Comparison of ENCODE assay signal across 25 cellular contexts in genomic region chr17:73485130-73485529, GRCh38.
DNase-seq lines count a peak whose midpoint lies in the region; FAIRE-seq and TF ChIP-seq lines count a peak whose summit lies in the region.
"Had no signal": no experiment of that assay in that cellular context is flagged by ENCODE, and none has a peak within 500 bp of the region (broad histone marks: within the 10 kb centered on the region; RNA-seq: fewer than 3 reads in every experiment).

No MANE protein-coding gene starts in this region.

- no peaks in the 10 kb centered on the region for H3F3A ChIP-seq in smooth muscle cell (ENCODE audit: low read depth)

- no peak for TF ChIP-seq EP300 in H1 (IDR thresholded peaks at IDR 0.05; ENCODE audit: borderline replicate concordance in 1 of 2, low read depth in 2 of 2, low read length in 2 of 2)

- H3K27ac ChIP-seq in H1 (ENCODE audit: low read depth, low read length) (no peak overlapping the region), spleen (no peak overlapping the region), smooth muscle cell (ENCODE audit: low read depth) (no peak overlapping the region)
- H3K27ac ChIP-seq: C4-2B, Peyer's patch had no signal

- no peak overlapping the region for H3K9ac ChIP-seq in H1 (replicated peaks in 1 of 4; ENCODE audit: extremely low read depth in 1 of 4, low read depth in 3 of 4, low read length in 3 of 4)
- H3K9ac ChIP-seq in smooth muscle cell (ENCODE audit: low read depth) = no peak overlapping the region

- no peak overlapping the region for H3K14ac ChIP-seq in H1 (ENCODE audit: insufficient read length)

- no peak overlapping the region for H2AFZ ChIP-seq in H1 (ENCODE audit: low read length)
- no peak overlapping the region for H2AFZ ChIP-seq in smooth muscle cell (ENCODE audit: low read depth)

- no peak overlapping the region for H3K18ac ChIP-seq in H1 (ENCODE audit: extremely low read depth, low read length)

- H3K23ac ChIP-seq in H1 (ENCODE audit: insufficient read length) = no peak overlapping the region

- no peak for TF ChIP-seq RAD21 in H1 (IDR thresholded peaks at IDR 0.05 in 1 of 2, conservative IDR thresholded peaks at IDR 0.05 in 1 of 2; ENCODE audit: low read depth in 2 of 2, low read length in 2 of 2)

- no peak overlapping the region for H2AK5ac ChIP-seq in H1 (ENCODE audit: low read depth, low read length)

- TF ChIP-seq CTCF in H1 (IDR thresholded peaks at IDR 0.05; ENCODE audit: control extremely low read depth in 1 of 3, insufficient read depth in 1 of 3, low read depth in 1 of 3, low read length in 3 of 3) (no peak), spleen (IDR thresholded peaks at IDR 0.05 in 8 of 11, conservative IDR thresholded peaks at IDR 0.05 in 3 of 11) (no peak), smooth muscle cell (IDR thresholded peaks at IDR 0.05; ENCODE audit: borderline replicate concordance, insufficient read depth, poor library complexity, severe bottlenecking) (no peak)

- H4K91ac ChIP-seq in H1 (replicated peaks; ENCODE audit: insufficient read length, low read length) = no peak overlapping the region

- H2BK120ac ChIP-seq in H1 (replicated peaks; ENCODE audit: low read depth, low read length) = no peak overlapping the region

- H3K79me1 ChIP-seq in H1 (ENCODE audit: low read depth, low read length) = no peaks in the 10 kb centered on the region

- H3K9me3 ChIP-seq in H1 (ENCODE audit: insufficient read depth in 2 of 2, low read depth in 1 of 2, low read length in 1 of 2) (peaks cover 9 to 14% of the 10 kb centered on the region in 2 experiments; a peak in 2 of 4 replicates), spleen (peaks cover 0 to 16% (median 9%) of the 10 kb centered on the region in 8 donors), smooth muscle cell (replicated peaks; ENCODE audit: low read depth) (no peaks in the 10 kb centered on the region)
- H3K9me3 ChIP-seq: Peyer's patch had no signal

- no peak overlapping the region for H2BK20ac ChIP-seq in H1 (ENCODE audit: low read length)

- POLR2A ChIA-PET in H1 (lab: Charles Lee; ENCODE audit: partially characterized antibody) = no interaction called here

- H3K36me3 ChIP-seq in H7 (replicated peaks; ENCODE audit: control insufficient read depth, insufficient read depth, low read length) = no peaks in the 10 kb centered on the region
- no peaks in the 10 kb centered on the region for H3K36me3 ChIP-seq in H1 (ENCODE audit: control insufficient read depth in 2 of 4, insufficient read depth in 4 of 4, low read length in 3 of 4)
- H3K36me3 ChIP-seq in spleen = no peaks in the 10 kb centered on the region
- no peaks in the 10 kb centered on the region for H3K36me3 ChIP-seq in smooth muscle cell (ENCODE audit: low read depth)
- H3K36me3 ChIP-seq: Peyer's patch had no signal

- FAIRE-seq in H1 (lab: Jason Lieb, UNC) = no peak
- FAIRE-seq: H54, HTR-8/SVneo had no signal

- H4K5ac ChIP-seq in H1 (ENCODE audit: insufficient read length, low read depth, low read length) = no peak overlapping the region

- H3K4me2 ChIP-seq in H1 (ENCODE audit: insufficient read depth in 1 of 2, low read depth in 2 of 2, low read length in 2 of 2) (no peak overlapping the region), smooth muscle cell (no peak overlapping the region)

- H3K79me2 ChIP-seq in H1 (ENCODE audit: control insufficient read depth in 1 of 2, insufficient read depth in 2 of 2, low read length in 2 of 2) = no peaks in the 10 kb centered on the region
- H3K79me2 ChIP-seq in smooth muscle cell (ENCODE audit: low read depth) = no peaks in the 10 kb centered on the region

- H2BK5ac ChIP-seq in H1 (ENCODE audit: low read depth, low read length) = no peak overlapping the region

- H2BK12ac ChIP-seq in H1 (ENCODE audit: low read depth, low read length) = no peak overlapping the region

- H4K20me1 ChIP-seq in H1 (replicated peaks in 1 of 2; ENCODE audit: control insufficient read depth in 1 of 2, insufficient read depth in 2 of 2, low read length in 2 of 2) (peaks cover 0 to under 1% of the 10 kb centered on the region in 2 experiments), smooth muscle cell (ENCODE audit: low read depth) (peaks cover 11% of the 10 kb centered on the region)

- DNase-seq in H7 (peak; percentile 58), MV-4-11 (lab: John Stamatoyannopoulos, UW) (peak; percentile 3), H1 (ENCODE audit: low read depth in 1 of 2, low spot score in 2 of 2) (no peak), spleen (peak; percentile 47), NOMO-1 treated with dmso at 0.1 percent for 144 hours (lab: John Stamatoyannopoulos, UW; ENCODE audit: unreplicated experiment) (no peak), smooth muscle cell (lab: John Stamatoyannopoulos, UW; ENCODE audit: unreplicated experiment) (no peak), DMS153 treated with DMSO at 0.1 percent for 48 hours (lab: John Stamatoyannopoulos, UW; ENCODE audit: unreplicated experiment) (no peak)
- DNase-seq: Caco-2; CD8-positive, alpha-beta T cell; DND-41; HFFc6; IMR-90; NCI-H1092; NCI-H1417 treated with DMSO at 0.1 percent for 48 hours; NCI-H1694 treated with DMSO at 0.1 percent for 48 hours; NCI-H2081; NCI-H2227 treated with DMSO at 0.1 percent for 48 hours; NCI-H526 treated with DMSO at 0.1 percent for 48 hours; Peyer's patch; SHP77 treated with DMSO at 0.1 percent for 48 hours; SW 1271; T-helper 17 cell had no signal

- H3K4me1 ChIP-seq in H1 (replicated peaks in 1 of 4; ENCODE audit: control insufficient read depth in 3 of 4, insufficient read depth in 4 of 4, low read length in 3 of 4) (peaks cover 0 to 5% (median 1%) of the 10 kb centered on the region in 4 experiments; a peak in 2 of 7 replicates), spleen (peaks cover 0 to 9% (median 3%) of the 10 kb centered on the region in 6 donors), smooth muscle cell (ENCODE audit: low read depth) (no peaks in the 10 kb centered on the region)
- H3K4me1 ChIP-seq: Caco-2, Peyer's patch had no signal

- intact Hi-C loops in spleen (cut with DNase I; ENCODE audit: low total_unique reads) = no loop called here

- H4K8ac ChIP-seq in H1 (ENCODE audit: extremely low read depth, insufficient read depth, low read length) = no peak overlapping the region

- CTCF ChIA-PET in H1 (lab: Charles Lee; ENCODE audit: partially characterized antibody) = interaction anchor here (0.9 kb wide), 2 partner anchors 16 to 55 kb away, joined by 3 read pairs; no protein-coding TSS in a partner anchor

- H3K27me3 ChIP-seq in H7 (ENCODE audit: control insufficient read depth, insufficient read depth, low read length) = no peaks in the 10 kb centered on the region
- H3K27me3 ChIP-seq in H1 (replicated peaks in 1 of 4; ENCODE audit: control insufficient read depth in 3 of 4, extremely low read depth in 1 of 4, insufficient read depth in 3 of 4, low read length in 3 of 4) = peaks cover 0 to 2% (median 0%) of the 10 kb centered on the region in 4 experiments; a peak in 1 of 7 replicates
- peaks cover 0 to 6% (median 0%) of the 10 kb centered on the region in 7 donors for H3K27me3 ChIP-seq in spleen (replicated peaks in 1 of 7)
- no peaks in the 10 kb centered on the region for H3K27me3 ChIP-seq in smooth muscle cell (ENCODE audit: low read depth)
- H3K27me3 ChIP-seq: Peyer's patch had no signal

- 0 out of 2 replicates have a peak overlapping the region, but pooled peaks have one; percentile 18 for H2BK15ac ChIP-seq in H1 (ENCODE audit: low read length)

- TF ChIP-seq POLR2A in H1 (IDR thresholded peaks at IDR 0.05; ENCODE audit: control extremely low read depth in 1 of 2, low read depth in 2 of 2, low read length in 2 of 2) (no peak), spleen (IDR thresholded peaks at IDR 0.05) (no peak)

- H3K4me3 ChIP-seq in H7 (ENCODE audit: insufficient read depth, low read depth, low read length) (no peak overlapping the region), H1 (ENCODE audit: extremely low read depth in 1 of 4, insufficient read depth in 2 of 4, low read depth in 3 of 4, low read length in 4 of 4) (no peak overlapping the region), spleen (no peak overlapping the region), smooth muscle cell (no peak overlapping the region)
- H3K4me3 ChIP-seq: Peyer's patch had no signal

- H3K23me2 ChIP-seq in H1 (ENCODE audit: low read depth, low read length) = no peaks in the 10 kb centered on the region

- no peak overlapping the region for H3K56ac ChIP-seq in H1 (replicated peaks; ENCODE audit: insufficient read length, low read depth, low read length)

- H3K4ac ChIP-seq in H1 (replicated peaks; ENCODE audit: insufficient read length, low read depth, low read length) = no peak overlapping the region

- WGBS in H1 (ENCODE audit: extremely low coverage in 1 of 2, insufficient coverage in 1 of 2, insufficient read length in 1 of 2, insufficient replicate concordance in 2 of 2, low coverage in 1 of 2, low lambda C conversion rate in 2 of 2, missing lambda C conversion rate in 1 of 2), 2 experiments = 73% methylated on average over 6 of the region's 6 CpGs; no CpG with 5 or more reads in 1 of the 2 experiments
- 80 to 92% (median 91%) methylated on average over 6 of the region's 6 CpGs for WGBS in spleen, 5 donors
- WGBS in smooth muscle cell (ENCODE audit: low lambda C conversion rate) = 83% methylated on average over 6 of the region's 6 CpGs

TF ChIP-seq in H1, 55 proteins besides CTCF, POLR2A, EP300 and RAD21 (continues in another document):
- no peak for TF ChIP-seq BACH1 (IDR thresholded peaks at IDR 0.05; ENCODE audit: low read length)
- TF ChIP-seq SP1 (IDR thresholded peaks at IDR 0.05; ENCODE audit: low read depth, low read length) = no peak
- TF ChIP-seq BRCA1 (IDR thresholded peaks at IDR 0.05; ENCODE audit: low read depth, low read length) = no peak
- no peak for TF ChIP-seq KDM4A (IDR thresholded peaks at IDR 0.05; ENCODE audit: low read depth, low read length, severe bottlenecking)
- no peak for TF ChIP-seq ZNF274 (IDR thresholded peaks at IDR 0.05; ENCODE audit: borderline replicate concordance, extremely low read depth, low read length)
- TF ChIP-seq CTBP2 (IDR thresholded peaks at IDR 0.05; ENCODE audit: borderline replicate concordance, insufficient read depth, insufficient read length, low read length) = no peak
- no peak for TF ChIP-seq KDM5A (IDR thresholded peaks at IDR 0.05; ENCODE audit: low read length)
- TF ChIP-seq POLR2AphosphoS5 (IDR thresholded peaks at IDR 0.05; ENCODE audit: low read depth, low read length) = no peak
- TF ChIP-seq SIN3A (conservative IDR thresholded peaks at IDR 0.05 in 1 of 2, IDR thresholded peaks at IDR 0.05 in 1 of 2; ENCODE audit: low read depth in 1 of 2, low read length in 2 of 2) = 0 out of 4 replicates have a peak, but pooled peaks of 1 of the 2 experiments have one; percentile 36
- peak; percentile 47; the same call in 1 of the 2 replicates for TF ChIP-seq SRF (IDR thresholded peaks at IDR 0.05; ENCODE audit: low read depth, low read length)
- TF ChIP-seq BCL11A (IDR thresholded peaks at IDR 0.05; ENCODE audit: low read depth in 2 of 2, low read length in 2 of 2) = no peak
- TF ChIP-seq SIRT6 (IDR thresholded peaks at IDR 0.05; ENCODE audit: low read length) = no peak
- TF ChIP-seq GTF2F1 (IDR thresholded peaks at IDR 0.05; ENCODE audit: borderline replicate concordance, low read depth, low read length) = no peak

Comparison
In these comparisons a context has a peak if more than half of its experiments do, and no peak if none do; other contexts are left out.
1. DNase-seq: peak in H7 (single experiment), MV-4-11 (single experiment) and spleen (single experiment); none in H1 (0 of 2), NOMO-1 treated with dmso at 0.1 percent for 144 hours (single experiment), smooth muscle cell (single experiment) and DMS153 treated with DMSO at 0.1 percent for 48 hours (single experiment).